Comparison of ENCODE assay signal across 27 cellular contexts in genomic region chr6:138034229-138034628, GRCh38.
"Had no signal": no experiment of that assay in that cellular context is flagged by ENCODE, and none has a peak within 500 bp of the region (broad histone marks: within the 10 kb centered on the region; RNA-seq: fewer than 3 reads in every experiment).

No MANE protein-coding gene starts in this region.

- H3K9me3 Mint-ChIP-seq: natural killer cell; stimulated activated naive CD8-positive, alpha-beta T cell treated with anti-CD3 and anti-CD28 coated beads, Interleukin-15, amount 100 ng/mL, for 72 hours had no signal

- H3K27ac Mint-ChIP-seq: natural killer cell had no signal

- H3K36me3 Mint-ChIP-seq: natural killer cell had no signal

- H3K36me3 ChIP-seq: gastroesophageal sphincter, heart left ventricle, left lung, ovary, thyroid gland, upper lobe of left lung had no signal

- H3K4me2 ChIP-seq: hepatocyte had no signal

- H3K9me3 ChIP-seq: gastroesophageal sphincter, heart left ventricle, left lung, ovary, psoas muscle, thyroid gland, upper lobe of left lung had no signal

- ATAC-seq: gastroesophageal sphincter; left cardiac atrium; left lung; natural killer cell; psoas muscle; right cardiac atrium; stimulated activated naive CD8-positive, alpha-beta T cell treated with anti-CD3 and anti-CD28 coated beads, Interleukin-15, amount 100 ng/mL, for 72 hours had no signal

- DNase-seq: dermis blood vessel endothelial cell; effector memory CD4-positive, alpha-beta T cell; erythroblast; foreskin fibroblast; heart left ventricle; left cardiac atrium; left lung; natural killer cell; occipital lobe; ovary; posterior cingulate gyrus; psoas muscle; right cardiac atrium; small intestine; stimulated activated CD4-positive, alpha-beta T cell treated with anti-CD3 and anti-CD28 coated beads, Interleukin-12 subunit alpha, Interleukin-12 subunit beta, amount 100 ng/mL, for 4 hours; stimulated activated CD4-positive, alpha-beta T cell treated with anti-CD3 and anti-CD28 coated beads, Interleukin-1b, Interleukin-23, amount 100 ng/mL, for 48 hours; stimulated activated CD4-positive, alpha-beta T cell treated with anti-CD3 and anti-CD28 coated beads, Interleukin-4, amount 100 ng/mL, for 1 hour; stimulated activated CD8-positive, alpha-beta memory T cell treated with anti-CD3 and anti-CD28 coated beads, Interleukin-4, amount 100 ng/mL, for 48 hours; stimulated activated naive CD4-positive, alpha-beta T cell; stimulated activated naive CD8-positive, alpha-beta T cell treated with anti-CD3 and anti-CD28 coated beads, Interleukin-15, amount 100 ng/mL, for 72 hours; thyroid gland had no signal

- H3K4me1 Mint-ChIP-seq: natural killer cell; stimulated activated naive CD8-positive, alpha-beta T cell treated with anti-CD3 and anti-CD28 coated beads, Interleukin-15, amount 100 ng/mL, for 72 hours had no signal

- H3K79me2 ChIP-seq: hepatocyte had no signal

- H3K4me3 Mint-ChIP-seq: natural killer cell; stimulated activated naive CD8-positive, alpha-beta T cell treated with anti-CD3 and anti-CD28 coated beads, Interleukin-15, amount 100 ng/mL, for 72 hours had no signal

- H2AFZ ChIP-seq: hepatocyte had no signal

- H3K4me3 ChIP-seq: coronary artery, gastroesophageal sphincter, heart left ventricle, hepatocyte, left lung, ovary, psoas muscle, thyroid gland, upper lobe of left lung had no signal

- H3K4me1 ChIP-seq: left lung, psoas muscle, thyroid gland, upper lobe of left lung had no signal

- H3K27ac ChIP-seq: coronary artery, gastroesophageal sphincter, heart left ventricle, hepatocyte, left lung, ovary, psoas muscle, thyroid gland, upper lobe of left lung had no signal

- FAIRE-seq: endothelial cell of umbilical vein, small intestine, urothelium cell line had no signal

- H3K27me3 ChIP-seq: gastroesophageal sphincter, heart left ventricle, hepatocyte, left lung, ovary, thyroid gland, upper lobe of left lung had no signal
